ENCODE assay signal across 24 cellular contexts in the genomic region with DNA sequence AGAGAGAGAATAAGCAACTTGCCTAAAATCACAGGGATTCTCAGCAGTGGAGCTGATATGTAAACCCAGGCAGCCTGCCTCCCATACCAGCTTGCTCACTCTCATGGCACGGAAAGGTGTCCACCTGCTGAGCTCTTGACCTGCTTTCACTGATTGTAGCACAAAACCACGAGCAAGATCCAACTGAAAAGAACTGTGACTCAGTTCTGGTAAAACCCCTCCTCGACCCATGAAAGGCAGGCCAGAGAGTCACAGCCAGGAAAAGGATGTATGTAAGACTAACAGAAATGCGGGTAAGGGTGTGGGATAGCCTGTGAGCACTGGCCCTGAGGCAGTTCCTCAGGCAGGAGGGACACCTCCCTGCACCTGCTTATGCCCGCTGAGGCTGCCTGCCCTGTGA.
"Had no signal": no experiment of that assay in that cellular context is flagged by ENCODE, and none has a peak within 500 bp of the region (broad histone marks: within the 10 kb centered on the region; RNA-seq: fewer than 3 reads in every experiment).

No MANE protein-coding gene starts in this region.

- H3K27me3 ChIP-seq: MG63, Peyer's patch, SJSA1 had no signal

- ATAC-seq: HepG2 had no signal

- H3K9me3 ChIP-seq: MG63, Peyer's patch, SJSA1 had no signal

- H3K4me2 ChIP-seq: PC-9 had no signal

- H3K4me1 ChIP-seq: Peyer's patch, SJSA1 had no signal

- H3K36me3 ChIP-seq: MG63, Peyer's patch, SJSA1 had no signal

- H3K27ac ChIP-seq: PC-9, Peyer's patch, SJSA1, SK-N-MC had no signal

- H3K4me3 ChIP-seq: MG63, PC-9, Peyer's patch, SJSA1, SK-N-MC had no signal

- DNase-seq: IMR-90, Karpas-422, KG1, MG63, NCI-H1092 treated with DMSO at 0.1 percent for 48 hours, NCI-H1436, NCI-H187, NCI-H2029, NCI-H2081 treated with DMSO at 0.1 percent for 48 hours, NCI-H2171, NCI-H226, NCI-H446, NCI-H510A, NCI-H524 treated with DMSO at 0.1 percent for 48 hours, NCI-H69, NCI-H774, OCI-M1, PC-9, Peyer's patch, Right ventricle myocardium superior, SIG-M5 had no signal

- H2AFZ ChIP-seq: PC-9 had no signal
